ENCODE assay signal across 8 cellular contexts in genomic region chr1:156126701-156127534, GRCh38. TPM values are rescaled to one million over a fixed set of nuclear protein-coding genes. Genes with fewer than 3 reads are reported as not detected.
DNase-seq lines count a peak whose midpoint lies in the region; ATAC-seq, FAIRE-seq and TF ChIP-seq lines count a peak whose summit lies in the region.

No MANE protein-coding gene starts in this region.

- CTCF ChIA-PET in BJ (lab: Yijun Ruan, JAX) (interaction anchor here (0.9 to 33.9 kb wide), 5 partner anchors 10 to 98 kb away, joined by 3 to 983 read pairs (median 4); partner anchors contain the start of gene LMNA), H1 (lab: Charles Lee; ENCODE audit: partially characterized antibody) (interaction anchor here (0.6 to 42.4 kb wide), 12 partner anchors 10 to 265 kb away, joined by 3 to 1994 read pairs (median 12); partner anchors contain the start of genes BGLAP, LMNA, MEX3A and PAQR6)

- no peak overlapping the region for H2AFZ ChIP-seq in H1 (ENCODE audit: low read length)

- intact Hi-C loops in transverse colon (cut with DNase I; ENCODE audit: low total_unique reads) = no loop called here

- no peak overlapping the region for H3K4ac ChIP-seq in H1 (replicated peaks; ENCODE audit: insufficient read length, low read depth, low read length)

- no peak overlapping the region; the same call in 1 of the 2 replicates for H3K18ac ChIP-seq in H1 (ENCODE audit: extremely low read depth, low read length)

- H3K4me1 Mint-ChIP-seq in osteocyte (ENCODE audit: unreplicated experiment) = peaks cover 83% of the 10 kb centered on the region

- H3K27me3 Mint-ChIP-seq in osteocyte (ENCODE audit: unreplicated experiment) = no peaks in the 10 kb centered on the region

- no peak overlapping the region for H3K14ac ChIP-seq in H1 (ENCODE audit: insufficient read length)

- peak; percentile 90 for DNase-seq in BJ (ENCODE audit: low read depth)
- DNase-seq in NAMALWA (ENCODE audit: low spot score) = peak; percentile 67
- DNase-seq in activated CD8-positive, alpha-beta memory T cell treated with anti-CD3 and anti-CD28 coated beads for 24 hours = peak; percentile 89
- no peak for DNase-seq in H1 (ENCODE audit: low read depth in 1 of 2, low spot score in 2 of 2)
- no peak for DNase-seq in osteocyte (ENCODE audit: extremely low spot score, unreplicated experiment)
- peak; percentile 70 for DNase-seq in transverse colon
- no peak for DNase-seq in NCI-H146 (lab: John Stamatoyannopoulos, UW)

- peak overlapping the region; percentile 42; the same call in 1 of the 2 replicates for H2AK5ac ChIP-seq in H1 (ENCODE audit: low read depth, low read length)

- H3K9me3 Mint-ChIP-seq in osteocyte (ENCODE audit: unreplicated experiment) = no peaks in the 10 kb centered on the region

- peak overlapping the region; percentile 19; the same call in 1 of the 2 replicates for H3K4me3 ChIP-seq in BJ (ENCODE audit: low read depth, low read length)
- no peak overlapping the region; a peak in 1 of 8 replicates for H3K4me3 ChIP-seq in H1 (ENCODE audit: extremely low read depth in 1 of 4, insufficient read depth in 2 of 4, low read depth in 3 of 4, low read length in 4 of 4)
- H3K4me3 ChIP-seq in transverse colon = peak overlapping the region in 1 of 4 donors; percentile 9

- no peak for TF ChIP-seq RAD21 in H1 (IDR thresholded peaks at IDR 0.05 in 1 of 2, conservative IDR thresholded peaks at IDR 0.05 in 1 of 2; ENCODE audit: low read depth in 2 of 2, low read length in 2 of 2)

- H4K5ac ChIP-seq in H1 (ENCODE audit: insufficient read length, low read depth, low read length) = no peak overlapping the region

- H3K23me2 ChIP-seq in H1 (ENCODE audit: low read depth, low read length) = no peaks in the 10 kb centered on the region

- H3K9me3 ChIP-seq in H1 (ENCODE audit: insufficient read depth in 2 of 2, low read depth in 1 of 2, low read length in 1 of 2) (no peaks in the 10 kb centered on the region), transverse colon (no peaks in the 10 kb centered on the region)

- H4K20me1 ChIP-seq in H1 (replicated peaks in 1 of 2; ENCODE audit: control insufficient read depth in 1 of 2, insufficient read depth in 2 of 2, low read length in 2 of 2) = no peaks in the 10 kb centered on the region

- H3K4me3 Mint-ChIP-seq in osteocyte (ENCODE audit: unreplicated experiment) = peak overlapping the region; percentile 63

- H3K4me1 ChIP-seq in H1 (replicated peaks in 1 of 4; ENCODE audit: control insufficient read depth in 3 of 4, insufficient read depth in 4 of 4, low read length in 3 of 4) (peaks cover 11 to 38% (median 27%) of the 10 kb centered on the region in 4 experiments), transverse colon (peaks cover 76 to 88% (median 87%) of the 10 kb centered on the region in 4 donors)

- H2BK5ac ChIP-seq in H1 (ENCODE audit: low read depth, low read length) = no peak overlapping the region

- no peak overlapping the region for H2BK120ac ChIP-seq in H1 (replicated peaks; ENCODE audit: low read depth, low read length)

- no peak overlapping the region for H4K8ac ChIP-seq in H1 (ENCODE audit: extremely low read depth, insufficient read depth, low read length)

- POLR2A ChIA-PET in BJ (lab: Charles Lee) (interaction anchor here (0.7 to 1.1 kb wide), 2 partner anchors 13 to 24 kb away, joined by 3 to 7 read pairs; no protein-coding TSS in a partner anchor), H1 (lab: Charles Lee; ENCODE audit: partially characterized antibody) (interaction anchor here (0.6 to 28.0 kb wide), 8 partner anchors 8 to 150 kb away, joined by 3 to 763 read pairs (median 3); partner anchors contain the start of genes LMNA, MEX3A and PMF1)

- WGBS in H1 (ENCODE audit: extremely low coverage in 1 of 2, insufficient coverage in 1 of 2, insufficient read length in 1 of 2, insufficient replicate concordance in 2 of 2, low coverage in 1 of 2, low lambda C conversion rate in 2 of 2, missing lambda C conversion rate in 1 of 2), 2 experiments = 88% methylated on average over 15 of the region's 15 CpGs; no CpG with 5 or more reads in 1 of the 2 experiments
- WGBS in transverse colon (ENCODE audit: low coverage in 1 of 2), 2 donors = 26% methylated on average over 15 of the region's 15 CpGs; no CpG with 5 or more reads in 1 of the 2 donors

- H3K27ac Mint-ChIP-seq in osteocyte (ENCODE audit: unreplicated experiment) = peak overlapping the region; percentile 98

- TF ChIP-seq CTCF in BJ (IDR thresholded peaks at IDR 0.05; ENCODE audit: insufficient read depth, low read depth, low read length) (no peak), H1 (IDR thresholded peaks at IDR 0.05; ENCODE audit: control extremely low read depth in 1 of 3, insufficient read depth in 1 of 3, low read depth in 1 of 3, low read length in 3 of 3) (no peak), osteocyte (IDR thresholded peaks at IDR 0.05) (no peak), transverse colon (IDR thresholded peaks at IDR 0.05) (peak in 2 of 5 experiments; percentile 11 to 27)

- no peak overlapping the region for H3K56ac ChIP-seq in H1 (replicated peaks; ENCODE audit: insufficient read length, low read depth, low read length)

- H3K27me3 ChIP-seq in BJ (ENCODE audit: control insufficient read depth, insufficient read depth, low read length) (no peaks in the 10 kb centered on the region), H1 (replicated peaks in 1 of 4; ENCODE audit: control insufficient read depth in 3 of 4, extremely low read depth in 1 of 4, insufficient read depth in 3 of 4, low read length in 3 of 4) (no peaks in the 10 kb centered on the region), transverse colon (no peaks in the 10 kb centered on the region)

- 0 out of 2 replicates have a peak overlapping the region, but pooled peaks have one; percentile 81 for H2BK15ac ChIP-seq in H1 (ENCODE audit: low read length)

- 0 out of 2 replicates have a peak overlapping the region, but pooled peaks have one; percentile 61 for H2BK20ac ChIP-seq in H1 (ENCODE audit: low read length)

- TF ChIP-seq EP300 in H1 (IDR thresholded peaks at IDR 0.05; ENCODE audit: borderline replicate concordance in 1 of 2, low read depth in 2 of 2, low read length in 2 of 2) (no peak), transverse colon (IDR thresholded peaks at IDR 0.05; ENCODE audit: low read depth) (no peak)

- H3K79me1 ChIP-seq in H1 (ENCODE audit: low read depth, low read length) = peaks cover 3% of the 10 kb centered on the region; the same call in 1 of the 2 replicates

- peaks cover 10% of the 10 kb centered on the region for H3K36me3 ChIP-seq in BJ (ENCODE audit: control insufficient read depth, insufficient read depth, low read length)
- H3K36me3 ChIP-seq in H1 (ENCODE audit: control insufficient read depth in 2 of 4, insufficient read depth in 4 of 4, low read length in 3 of 4) = no peaks in the 10 kb centered on the region; a peak in 1 of 8 replicates
- peaks cover 0 to 15% (median 7%) of the 10 kb centered on the region in 4 donors for H3K36me3 ChIP-seq in transverse colon

- in situ Hi-C loops in transverse colon (cut with MboI; ENCODE audit: low pct_ligation_motif_present in 1 of 4, low pct_unique_long_range_greater_than_20kb in 1 of 4, low sequenced_read_pairs in 3 of 4) = no loop called here

- peak; percentile 56 for ATAC-seq in GM21717 (IDR thresholded peaks at IDR 0.05; ENCODE audit: unreplicated experiment)

- no peak for FAIRE-seq in H1 (lab: Jason Lieb, UNC)

- peak overlapping the region; percentile 71; the same call in 1 of the 2 replicates for H2BK12ac ChIP-seq in H1 (ENCODE audit: low read depth, low read length)

- 0 out of 7 replicates have a peak overlapping the region, but pooled peaks of 2 of the 4 experiments have one; percentile 20 to 23 for H3K9ac ChIP-seq in H1 (replicated peaks in 1 of 4; ENCODE audit: extremely low read depth in 1 of 4, low read depth in 3 of 4, low read length in 3 of 4)

- no peak overlapping the region for H4K91ac ChIP-seq in H1 (replicated peaks; ENCODE audit: insufficient read length, low read length)

- H3K27ac ChIP-seq in H1 (ENCODE audit: low read depth, low read length) (peak overlapping the region; percentile 37), transverse colon (peak overlapping the region; percentile 96 to 100 (median 98))

- no peak for TF ChIP-seq POLR2A in H1 (IDR thresholded peaks at IDR 0.05; ENCODE audit: control extremely low read depth in 1 of 2, low read depth in 2 of 2, low read length in 2 of 2)
- no peak for TF ChIP-seq POLR2A in transverse colon (IDR thresholded peaks at IDR 0.05)

- no peak overlapping the region for H3K23ac ChIP-seq in H1 (ENCODE audit: insufficient read length)

- H3K36me3 Mint-ChIP-seq in osteocyte (ENCODE audit: unreplicated experiment) = peaks cover 15% of the 10 kb centered on the region

- 0 out of 4 replicates have a peak overlapping the region, but pooled peaks of 1 of the 2 experiments have one; percentile 36 for H3K4me2 ChIP-seq in H1 (ENCODE audit: insufficient read depth in 1 of 2, low read depth in 2 of 2, low read length in 2 of 2)

- H3K79me2 ChIP-seq in H1 (ENCODE audit: control insufficient read depth in 1 of 2, insufficient read depth in 2 of 2, low read length in 2 of 2) = peaks cover 0 to 4% of the 10 kb centered on the region in 2 experiments; a peak in 1 of 4 replicates

RNA-seq across cellular contexts. Expression of gene LMNA, which starts 12.4 kb away (rescaled TPM):
- polyA plus RNA-seq in BJ (2011; rRNA removed) (537 and 840 TPM in 2 replicates), H1 (2011; rRNA removed) (25.8 and 38.3 TPM in 2 replicates)
- 412 and 437 TPM in 2 replicates for polyA minus RNA-seq in BJ (2011; rRNA and poly(A)+ RNA removed)
- 46.8 and 48.0 TPM in 2 replicates for total RNA-seq in H1 (2021; fragmentation: NEBNext Ultra II Directional; extraction: Animal tissue kit (Norgen Biotek cat#: 25700))
- polyA plus RNA-seq in H1 (2011; cell fraction: cytosol; rRNA removed) = 33.6 TPM
- 78.1 TPM for polyA plus RNA-seq in H1 (2011; cell fraction: nucleus; rRNA removed)
- polyA plus RNA-seq in H1 (2012, experiment 1 of 2) = 36.7 to 43.4 TPM (median 39.1 TPM) in 4 replicates
- polyA plus RNA-seq in H1 (2012, experiment 2 of 2) = 56.7 TPM
- polyA plus RNA-seq in H1 (2013, experiment 1 of 2) = 34.7 TPM
- 32.6 TPM for polyA plus RNA-seq in H1 (2013, experiment 2 of 2)
- polyA minus RNA-seq in H1 (2011; rRNA and poly(A)+ RNA removed) = 15.1 and 20.9 TPM in 2 replicates
- 33.7 TPM for polyA minus RNA-seq in H1 (2011; cell fraction: cytosol; rRNA and poly(A)+ RNA removed)
- polyA minus RNA-seq in H1 (2011; cell fraction: nucleus; rRNA and poly(A)+ RNA removed) = 28.1 TPM
- total RNA-seq in osteocyte (733 and 792 TPM in 2 replicates), transverse colon (100 to 1,000 TPM; 300 to 999 (median 324) TPM)

RNA-seq across cellular contexts. Expression of gene SEMA4A, which starts 26.5 kb away (rescaled TPM):
- polyA plus RNA-seq in BJ (2011; rRNA removed) (0.49 and 0.77 TPM in 2 replicates), H1 (2011; rRNA removed) (10.6 and 12.0 TPM in 2 replicates)
- polyA minus RNA-seq in BJ (2011; rRNA and poly(A)+ RNA removed) = 0.19 and 0.82 TPM in 2 replicates
- total RNA-seq in H1 (2021; fragmentation: NEBNext Ultra II Directional; extraction: Animal tissue kit (Norgen Biotek cat#: 25700)) = 5.9 and 7.3 TPM in 2 replicates
- 10.3 TPM for polyA plus RNA-seq in H1 (2011; cell fraction: cytosol; rRNA removed)
- 27.7 TPM for polyA plus RNA-seq in H1 (2011; cell fraction: nucleus; rRNA removed)
- polyA plus RNA-seq in H1 (2012, experiment 1 of 2) = 5.9 to 11.9 TPM (median 8.7 TPM) in 4 replicates
- 6.4 TPM for polyA plus RNA-seq in H1 (2012, experiment 2 of 2)
- polyA plus RNA-seq in H1 (2013, experiment 1 of 2) = 6.5 TPM
- polyA plus RNA-seq in H1 (2013, experiment 2 of 2) = 6.3 TPM
- polyA minus RNA-seq in H1 (2011; rRNA and poly(A)+ RNA removed) = 11.9 TPM in 2 replicates
- polyA minus RNA-seq in H1 (2011; cell fraction: cytosol; rRNA and poly(A)+ RNA removed) = 12.0 TPM
- 15.1 TPM for polyA minus RNA-seq in H1 (2011; cell fraction: nucleus; rRNA and poly(A)+ RNA removed)
- total RNA-seq in osteocyte (1.6 and 1.8 TPM in 2 replicates), transverse colon (1 to 10 TPM in 3 of 4 donors, not detected in 1; 2.6 to 6.0 (median 4.8) TPM)

RNA-seq across cellular contexts. Expression of gene MEX3A, which starts 44.7 kb away (rescaled TPM):
- polyA plus RNA-seq in BJ (2011; rRNA removed) (1.9 TPM in 2 replicates), H1 (2011; rRNA removed) (34.1 and 43.5 TPM in 2 replicates)
- 1.8 and 2.4 TPM in 2 replicates for polyA minus RNA-seq in BJ (2011; rRNA and poly(A)+ RNA removed)
- 52.4 and 54.7 TPM in 2 replicates for total RNA-seq in H1 (2021; fragmentation: NEBNext Ultra II Directional; extraction: Animal tissue kit (Norgen Biotek cat#: 25700))
- 30.7 TPM for polyA plus RNA-seq in H1 (2011; cell fraction: cytosol; rRNA removed)
- polyA plus RNA-seq in H1 (2011; cell fraction: nucleus; rRNA removed) = 122 TPM
- polyA plus RNA-seq in H1 (2012, experiment 1 of 2) = 42.2 to 51.4 TPM (median 46.7 TPM) in 4 replicates
- 37.7 TPM for polyA plus RNA-seq in H1 (2012, experiment 2 of 2)
- 50.4 TPM for polyA plus RNA-seq in H1 (2013, experiment 1 of 2)
- 45.1 TPM for polyA plus RNA-seq in H1 (2013, experiment 2 of 2)
- 43.0 and 47.3 TPM in 2 replicates for polyA minus RNA-seq in H1 (2011; rRNA and poly(A)+ RNA removed)
- polyA minus RNA-seq in H1 (2011; cell fraction: cytosol; rRNA and poly(A)+ RNA removed) = 55.2 TPM
- 107 TPM for polyA minus RNA-seq in H1 (2011; cell fraction: nucleus; rRNA and poly(A)+ RNA removed)
- total RNA-seq in osteocyte (19.8 and 20.7 TPM in 2 replicates), transverse colon (under 1 TPM in 3 of 4 donors, not detected in 1; 0.14 to 0.60 (median 0.48) TPM)

Comparison
In these comparisons a context has a peak if more than half of its experiments do, and no peak if none do; other contexts are left out.
1. DNase-seq: peak in BJ (single experiment), NAMALWA (single experiment), activated CD8-positive, alpha-beta memory T cell treated with anti-CD3 and anti-CD28 coated beads for 24 hours (single experiment) and transverse colon (single experiment); none in H1 (0 of 2), osteocyte (single experiment) and NCI-H146 (single experiment).
2. RNA of gene MEX3A, which starts 44.7 kb away (total RNA-seq): 52.4 to 54.7 TPM in H1 and 19.8 to 20.7 TPM in osteocyte; 0.14 to 0.60 TPM in transverse colon; every median in the first group is over 10 times any median in the second.